7 cellular contexts compared by ENCODE assay signal in genomic region chr3:16374047-16375019, GRCh38.
DNase-seq lines count a peak whose midpoint lies in the region; ATAC-seq and TF ChIP-seq lines count a peak whose summit lies in the region.

No MANE protein-coding gene starts in this region.

- H3K9me3 Mint-ChIP-seq in dendritic cell treated with granulocyte-macrophage colony-stimulating factor and Interleukin-4, amounts not matched to agents 40 ng/mL and 50 ng/mL, for 4 days = no peaks in the 10 kb centered on the region
- peaks cover 3% of the 10 kb centered on the region for H3K9me3 Mint-ChIP-seq in stimulated activated effector memory CD8-positive, alpha-beta T cell treated with anti-CD3 and anti-CD28 coated beads, Interleukin-12 subunit alpha, Interleukin-12 subunit beta, amount 100 ng/mL, for 72 hours

- no peaks in the 10 kb centered on the region for H3K27me3 Mint-ChIP-seq in dendritic cell treated with granulocyte-macrophage colony-stimulating factor and Interleukin-4, amounts not matched to agents 40 ng/mL and 50 ng/mL, for 4 days

- no peak overlapping the region for H3K4me3 ChIP-seq in breast epithelium
- no peak overlapping the region for H3K4me3 ChIP-seq in aorta (ENCODE audit: low read length in 2 of 2)

- H3K36me3 ChIP-seq in breast epithelium = no peaks in the 10 kb centered on the region
- H3K36me3 ChIP-seq in aorta (ENCODE audit: control insufficient read depth in 1 of 2, insufficient read depth in 2 of 2, low read length in 1 of 2) = no peaks in the 10 kb centered on the region

- TF ChIP-seq POLR2A in breast epithelium (IDR thresholded peaks at IDR 0.05) = no peak

- H3K27ac ChIP-seq in breast epithelium (no peak overlapping the region), aorta (ENCODE audit: low read depth in 1 of 2, low read length in 2 of 2) (peak overlapping the region in 1 of 2 donors; percentile 55)

- no peak for DNase-seq in stimulated activated effector memory CD8-positive, alpha-beta T cell treated with anti-CD3 and anti-CD28 coated beads, Interleukin-12 subunit alpha, Interleukin-12 subunit beta, amount 100 ng/mL, for 72 hours (ENCODE audit: low spot score in 2 of 2)
- DNase-seq in breast epithelium (ENCODE audit: low spot score in 2 of 2) (no peak), aorta (no peak)

- no peak for TF ChIP-seq CTCF in breast epithelium (IDR thresholded peaks at IDR 0.05)

- ATAC-seq in GM19452 (IDR thresholded peaks at IDR 0.05; ENCODE audit: unreplicated experiment) (peak; percentile 28), HG03196 (IDR thresholded peaks at IDR 0.05; ENCODE audit: unreplicated experiment) (peak; percentile 34), GM18861 (IDR thresholded peaks at IDR 0.05; ENCODE audit: unreplicated experiment) (no peak), aorta (ENCODE audit: low FRiP score) (no peak)
- no peak for ATAC-seq in stimulated activated effector memory CD8-positive, alpha-beta T cell treated with anti-CD3 and anti-CD28 coated beads, Interleukin-12 subunit alpha, Interleukin-12 subunit beta, amount 100 ng/mL, for 72 hours

- no peaks in the 10 kb centered on the region for H3K27me3 ChIP-seq in breast epithelium
- H3K27me3 ChIP-seq in aorta (ENCODE audit: control insufficient read depth in 1 of 2, insufficient read depth in 2 of 2, low read length in 1 of 2) = no peaks in the 10 kb centered on the region

- peaks cover 75% of the 10 kb centered on the region for H3K36me3 Mint-ChIP-seq in dendritic cell treated with granulocyte-macrophage colony-stimulating factor and Interleukin-4, amounts not matched to agents 40 ng/mL and 50 ng/mL, for 4 days (ENCODE audit: low read depth)
- peaks cover 97% of the 10 kb centered on the region for H3K36me3 Mint-ChIP-seq in stimulated activated effector memory CD8-positive, alpha-beta T cell treated with anti-CD3 and anti-CD28 coated beads, Interleukin-12 subunit alpha, Interleukin-12 subunit beta, amount 100 ng/mL, for 72 hours

- H3K9me3 ChIP-seq in breast epithelium = no peaks in the 10 kb centered on the region
- no peaks in the 10 kb centered on the region for H3K9me3 ChIP-seq in aorta (ENCODE audit: control insufficient read depth, low read length)

- WGBS in aorta, 2 donors = 86 to 90% methylated on average over 18 of the region's 18 CpGs

- intact Hi-C loops in dendritic cell treated with granulocyte-macrophage colony-stimulating factor and Interleukin-4, amounts not matched to agents 40 ng/mL and 50 ng/mL, for 4 days (cut with micrococcal nuclease) = loop anchor here (5.0 to 10.0 kb wide), 2 partner anchors 60 to 138 kb away; partner anchors contain the start of gene RFTN1
- intact Hi-C loops in breast epithelium (cut with DNase I; ENCODE audit: low total_unique reads) (no loop called here), aorta (cut with DNase I) (loop anchor here in 1 of 2 donors (10.0 kb wide), 1 partner anchor 140 kb away; the partner anchor contains the start of gene RFTN1)

- H3K4me3 Mint-ChIP-seq in dendritic cell treated with granulocyte-macrophage colony-stimulating factor and Interleukin-4, amounts not matched to agents 40 ng/mL and 50 ng/mL, for 4 days = no peak overlapping the region
- H3K4me3 Mint-ChIP-seq in stimulated activated effector memory CD8-positive, alpha-beta T cell treated with anti-CD3 and anti-CD28 coated beads, Interleukin-12 subunit alpha, Interleukin-12 subunit beta, amount 100 ng/mL, for 72 hours = peak overlapping the region; percentile 20

- H3K27ac Mint-ChIP-seq in dendritic cell treated with granulocyte-macrophage colony-stimulating factor and Interleukin-4, amounts not matched to agents 40 ng/mL and 50 ng/mL, for 4 days = peak overlapping the region; percentile 89
- peak overlapping the region; percentile 86 for H3K27ac Mint-ChIP-seq in stimulated activated effector memory CD8-positive, alpha-beta T cell treated with anti-CD3 and anti-CD28 coated beads, Interleukin-12 subunit alpha, Interleukin-12 subunit beta, amount 100 ng/mL, for 72 hours

- H3K4me1 ChIP-seq in breast epithelium (no peaks in the 10 kb centered on the region), aorta (ENCODE audit: control insufficient read depth in 1 of 2, insufficient read depth in 2 of 2, low read length in 2 of 2) (peaks cover 6% of the 10 kb centered on the region in 2 donors)

- peaks cover 78% of the 10 kb centered on the region for H3K4me1 Mint-ChIP-seq in dendritic cell treated with granulocyte-macrophage colony-stimulating factor and Interleukin-4, amounts not matched to agents 40 ng/mL and 50 ng/mL, for 4 days (ENCODE audit: low read depth)
- peaks cover 88% of the 10 kb centered on the region for H3K4me1 Mint-ChIP-seq in stimulated activated effector memory CD8-positive, alpha-beta T cell treated with anti-CD3 and anti-CD28 coated beads, Interleukin-12 subunit alpha, Interleukin-12 subunit beta, amount 100 ng/mL, for 72 hours

Comparison
In these comparisons a context has a peak if more than half of its experiments do, and no peak if none do; other contexts are left out.
1. ATAC-seq: peak in GM19452 (single experiment) and HG03196 (single experiment); none in stimulated activated effector memory CD8-positive, alpha-beta T cell treated with anti-CD3 and anti-CD28 coated beads, Interleukin-12 subunit alpha, Interleukin-12 subunit beta, amount 100 ng/mL, for 72 hours (single experiment), GM18861 (single experiment) and aorta (single experiment).